8 cellular contexts compared by ENCODE assay signal in genomic region chr12:54749191-54749818, GRCh38.
DNase-seq lines count a peak whose midpoint lies in the region; ATAC-seq and TF ChIP-seq lines count a peak whose summit lies in the region.

No MANE protein-coding gene starts in this region.

- H3K4me1 ChIP-seq in heart right ventricle: peaks cover 0 to 3% (median 0%) of the 10 kb centered on the region in 9 donors
- no peaks in the 10 kb centered on the region for H3K4me1 ChIP-seq in right cardiac atrium (ENCODE audit: control insufficient read depth, insufficient read depth, low read length)
- no peaks in the 10 kb centered on the region for H3K4me1 ChIP-seq in HAP-1
- H3K4me1 ChIP-seq in esophagus muscularis mucosa: no peaks in the 10 kb centered on the region
- H3K4me1 ChIP-seq in neuronal stem cell (ENCODE audit: control insufficient read depth in 2 of 2, insufficient read depth in 1 of 2, low read depth in 1 of 2, low read length in 2 of 2): no peaks in the 10 kb centered on the region

- H3K9me3 ChIP-seq in heart right ventricle (peaks cover 0 to 1% (median 0%) of the 10 kb centered on the region in 11 donors), right cardiac atrium (ENCODE audit: control insufficient read depth, low read length) (no peaks in the 10 kb centered on the region), HAP-1 (no peaks in the 10 kb centered on the region), esophagus muscularis mucosa (peaks cover 0 to 4% (median 0%) of the 10 kb centered on the region in 4 donors), neuronal stem cell (replicated peaks in 1 of 2; ENCODE audit: control insufficient read depth in 2 of 2, insufficient read depth in 1 of 2, low read depth in 1 of 2, low read length in 2 of 2) (peaks cover 0 to 2% of the 10 kb centered on the region in 2 donors)

- intact Hi-C loops in heart right ventricle (cut with DNase I) (loop anchor here (1.0 to 10.0 kb wide), 6 partner anchors 208 to 325 kb away; no protein-coding TSS in a partner anchor), right cardiac atrium (cut with DNase I) (loop anchor here in 1 of 4 donors (5.0 kb wide), 1 partner anchor 208 kb away; no protein-coding TSS in a partner anchor), esophagus muscularis mucosa (cut with DNase I) (no loop called here), posterior vena cava (cut with DNase I) (no loop called here)

- ATAC-seq in heart right ventricle (no peak), right cardiac atrium (no peak)

- no peak overlapping the region for H2AK5ac ChIP-seq in neuronal stem cell (ENCODE audit: low read depth, low read length)

- no peak overlapping the region for H3K4me3 ChIP-seq in heart right ventricle
- H3K4me3 ChIP-seq in right cardiac atrium (ENCODE audit: low read length): no peak overlapping the region
- H3K4me3 ChIP-seq in HAP-1: no peak overlapping the region
- no peak overlapping the region for H3K4me3 ChIP-seq in esophagus muscularis mucosa
- no peak overlapping the region for H3K4me3 ChIP-seq in neuronal stem cell (ENCODE audit: low read length in 2 of 2)

- H2BK120ac ChIP-seq in neuronal stem cell (ENCODE audit: low read depth, low read length): no peak overlapping the region

- H2AFZ ChIP-seq in neuronal stem cell (ENCODE audit: low read length): no peak overlapping the region

- no peak overlapping the region for H3K4ac ChIP-seq in neuronal stem cell (ENCODE audit: low read length)

- no peak overlapping the region for H4K91ac ChIP-seq in neuronal stem cell (ENCODE audit: low read depth, low read length, poor library complexity)

- 21 to 25% methylated on average over 5 of the region's 5 CpGs for WGBS in heart right ventricle, 2 donors
- WGBS in right cardiac atrium: 23% methylated on average over 5 of the region's 5 CpGs
- WGBS in esophagus muscularis mucosa: 23% methylated on average over 5 of the region's 5 CpGs
- WGBS in neuronal stem cell (ENCODE audit: extremely low coverage in 2 of 2, insufficient read length in 2 of 2, insufficient replicate concordance in 1 of 2), 2 donors: no CpG with 5 or more reads among the region's 5 CpGs

- H3K4me2 ChIP-seq in neuronal stem cell (ENCODE audit: insufficient read depth, low read length, poor library complexity, severe bottlenecking): no peak overlapping the region

- no peak overlapping the region for H2BK15ac ChIP-seq in neuronal stem cell (ENCODE audit: low read length)

- in situ Hi-C loops in HAP-1 (cut with MboI; ENCODE audit: low sequenced_read_pairs): loop anchor here (25.0 kb wide), 1 partner anchor 213 kb away; no protein-coding TSS in a partner anchor

- TF ChIP-seq CTCF in heart right ventricle (IDR thresholded peaks at IDR 0.05) (peak; percentile 35 to 84 (median 76)), esophagus muscularis mucosa (IDR thresholded peaks at IDR 0.05) (peak; percentile 57 to 73 (median 70))

- no peak overlapping the region for H3K23ac ChIP-seq in neuronal stem cell (ENCODE audit: low read depth, low read length, poor library complexity)

- H4K8ac ChIP-seq in neuronal stem cell (ENCODE audit: low read depth, low read length): no peak overlapping the region

- H3K27ac ChIP-seq in heart right ventricle: no peak overlapping the region
- H3K27ac ChIP-seq in right cardiac atrium (ENCODE audit: low read length): no peak overlapping the region
- no peak overlapping the region for H3K27ac ChIP-seq in esophagus muscularis mucosa (replicated peaks in 1 of 4)
- no peak overlapping the region for H3K27ac ChIP-seq in neuronal stem cell (replicated peaks; ENCODE audit: low read length)

- H3K18ac ChIP-seq in neuronal stem cell (ENCODE audit: low read length): no peak overlapping the region

- no peak overlapping the region for H3K14ac ChIP-seq in neuronal stem cell (ENCODE audit: low read length)

- no peak overlapping the region for H2BK5ac ChIP-seq in neuronal stem cell (ENCODE audit: low read length)

- H2BK12ac ChIP-seq in neuronal stem cell (ENCODE audit: low read length): no peak overlapping the region

- TF ChIP-seq EP300 in esophagus muscularis mucosa (IDR thresholded peaks at IDR 0.05): no peak

- no peak overlapping the region for H3K9ac ChIP-seq in neuronal stem cell (ENCODE audit: low read depth, low read length, poor library complexity)

- peak in 1 of 2 donors; percentile 25 for DNase-seq in heart right ventricle
- DNase-seq in right cardiac atrium: no peak
- peak; percentile 20 to 40 for DNase-seq in HAP-1 (ENCODE audit: low spot score in 2 of 2)
- DNase-seq in NCI-H1930 (lab: John Stamatoyannopoulos, UW): peak; percentile 1 to 40
- peak; percentile 27 to 58 for DNase-seq in activated CD4-positive, alpha-beta T cell treated with anti-CD3 and anti-CD28 coated beads for 4 hours
- no peak for DNase-seq in esophagus muscularis mucosa (ENCODE audit: extremely low spot score)
- DNase-seq in neuronal stem cell (ENCODE audit: low spot score): peak; percentile 51
- DNase-seq in posterior vena cava (ENCODE audit: low spot score): no peak

- TF ChIP-seq POLR2A in esophagus muscularis mucosa (IDR thresholded peaks at IDR 0.05; ENCODE audit: low read depth): no peak

- H3K36me3 ChIP-seq in heart right ventricle: no peaks in the 10 kb centered on the region
- no peaks in the 10 kb centered on the region for H3K36me3 ChIP-seq in HAP-1 (replicated peaks)
- H3K36me3 ChIP-seq in esophagus muscularis mucosa: no peaks in the 10 kb centered on the region
- no peaks in the 10 kb centered on the region for H3K36me3 ChIP-seq in neuronal stem cell (replicated peaks in 1 of 2; ENCODE audit: control insufficient read depth in 2 of 2, insufficient read depth in 2 of 2, low read length in 2 of 2)

- peaks cover 0 to 20% (median 10%) of the 10 kb centered on the region in 7 donors for H3K27me3 ChIP-seq in heart right ventricle
- no peaks in the 10 kb centered on the region for H3K27me3 ChIP-seq in right cardiac atrium (ENCODE audit: control insufficient read depth, insufficient read depth)
- no peaks in the 10 kb centered on the region for H3K27me3 ChIP-seq in HAP-1 (ENCODE audit: low read depth)
- no peaks in the 10 kb centered on the region for H3K27me3 ChIP-seq in esophagus muscularis mucosa
- H3K27me3 ChIP-seq in neuronal stem cell (ENCODE audit: control insufficient read depth in 3 of 3, insufficient read depth in 3 of 3, low read depth in 1 of 3, low read length in 3 of 3): no peaks in the 10 kb centered on the region

- H3K79me1 ChIP-seq in neuronal stem cell (ENCODE audit: low read depth, low read length): no peaks in the 10 kb centered on the region

Comparison
In these comparisons a context has a peak if more than half of its experiments do, and no peak if none do; other contexts are left out.
1. DNase-seq: peak in HAP-1 (2 of 2), NCI-H1930 (2 of 2), activated CD4-positive, alpha-beta T cell treated with anti-CD3 and anti-CD28 coated beads for 4 hours (2 of 2) and neuronal stem cell (single experiment); none in right cardiac atrium (0 of 3), esophagus muscularis mucosa (single experiment) and posterior vena cava (single experiment).
2. intact Hi-C loops: an anchor here in heart right ventricle (1.0 to 10.0 kb wide); none called in esophagus muscularis mucosa and posterior vena cava.